Comparison of ENCODE assay signal across 12 cellular contexts in the genomic region with DNA sequence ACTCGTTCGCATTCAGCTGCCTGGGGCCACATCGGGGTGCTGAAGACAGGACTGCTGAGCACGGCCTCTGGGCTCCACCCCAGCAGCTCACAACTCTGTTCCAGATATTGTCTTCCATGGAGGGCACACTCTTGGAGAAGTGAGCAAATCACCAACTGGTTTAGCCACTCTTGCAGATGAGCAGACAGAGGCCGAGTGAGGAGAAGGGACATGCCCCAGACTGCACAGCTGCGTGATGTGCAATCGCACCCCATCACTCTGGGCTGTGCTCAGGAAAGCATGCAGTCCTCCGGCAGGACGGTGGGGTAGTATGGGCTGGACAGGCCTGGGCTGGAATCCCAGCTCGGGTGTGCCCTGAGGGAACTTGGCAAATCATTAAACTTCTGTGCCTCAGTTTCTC.
A peak's percentile ranks its signal among the peaks of the same experiment; 100 is the strongest.
DNase-seq lines count a peak whose midpoint lies in the region; ATAC-seq and TF ChIP-seq lines count a peak whose summit lies in the region.
"Had no signal": no experiment of that assay in that cellular context is flagged by ENCODE, and none has a peak within 500 bp of the region (broad histone marks: within the 10 kb centered on the region; RNA-seq: fewer than 3 reads in every experiment).

No MANE protein-coding gene starts in this region.

- no peaks in the 10 kb centered on the region for H3K27me3 ChIP-seq in RWPE2 (ENCODE audit: insufficient read depth, poor library complexity, severe bottlenecking)
- no peaks in the 10 kb centered on the region for H3K27me3 ChIP-seq in muscle layer of colon (ENCODE audit: control insufficient read depth in 1 of 2, insufficient read depth in 2 of 2, low read length in 2 of 2)
- H3K27me3 ChIP-seq in upper lobe of left lung, result no peaks in the 10 kb centered on the region
- H3K27me3 ChIP-seq: ovary had no signal

- H3K36me3 ChIP-seq in RWPE2 (ENCODE audit: low read depth) (no peaks in the 10 kb centered on the region), muscle layer of colon (ENCODE audit: insufficient read depth, low read length) (no peaks in the 10 kb centered on the region), upper lobe of left lung (no peaks in the 10 kb centered on the region)
- H3K36me3 ChIP-seq: ovary had no signal

- H3K4me1 Mint-ChIP-seq in effector memory CD8-positive, alpha-beta T cell (ENCODE audit: low read depth in 2 of 2), result peaks cover 68 to 69% of the 10 kb centered on the region in 2 donors

- H3K4me3 ChIP-seq in RWPE2 (ENCODE audit: severe bottlenecking) (no peak overlapping the region), muscle layer of colon (ENCODE audit: low read depth in 1 of 2, low read length in 2 of 2) (no peak overlapping the region), upper lobe of left lung (peak overlapping the region in 1 of 4 donors; percentile 8)
- H3K4me3 ChIP-seq: ovary had no signal

- WGBS in upper lobe of left lung, 2 donors, result 43% methylated on average over 9 of the region's 10 CpGs; no CpG with 5 or more reads in 1 of the 2 donors

- H3K4me3 Mint-ChIP-seq in effector memory CD8-positive, alpha-beta T cell, result peak overlapping the region in 1 of 2 donors; percentile 41
- H3K4me3 Mint-ChIP-seq: activated naive CD8-positive, alpha-beta T cell; mesothelial cell of epicardium had no signal

- H3K27me3 Mint-ChIP-seq in effector memory CD8-positive, alpha-beta T cell, result no peaks in the 10 kb centered on the region
- H3K27me3 Mint-ChIP-seq: activated naive CD8-positive, alpha-beta T cell had no signal

- DNase-seq in RWPE2 (ENCODE audit: low spot score), result no peak
- no peak for DNase-seq in effector memory CD8-positive, alpha-beta T cell
- DNase-seq in upper lobe of left lung, result no peak
- DNase-seq in nucleus accumbens (lab: John Stamatoyannopoulos, UW), result no peak
- DNase-seq in NCI-H446 (lab: John Stamatoyannopoulos, UW), result no peak
- no peak for DNase-seq in superior temporal gyrus (ENCODE audit: extremely low spot score)
- DNase-seq: NCI-H774 had no signal

- no peak for TF ChIP-seq POLR2A in upper lobe of left lung (IDR thresholded peaks at IDR 0.05)

- H3K36me3 Mint-ChIP-seq in effector memory CD8-positive, alpha-beta T cell (ENCODE audit: insufficient read depth), result peaks cover 18% of the 10 kb centered on the region

- TF ChIP-seq CTCF in RWPE2 (IDR thresholded peaks at IDR 0.05; ENCODE audit: poor library complexity, severe bottlenecking) (no peak), upper lobe of left lung (IDR thresholded peaks at IDR 0.05) (no peak)

- H3K27ac ChIP-seq in RWPE2 (ENCODE audit: poor library complexity, severe bottlenecking) (peak overlapping the region; percentile 27), muscle layer of colon (ENCODE audit: low read depth, low read length) (peak overlapping the region; percentile 20), upper lobe of left lung (peak overlapping the region; percentile 64 to 77 (median 70))

- H3K9me3 ChIP-seq in RWPE2 (ENCODE audit: severe bottlenecking) (no peaks in the 10 kb centered on the region), muscle layer of colon (ENCODE audit: low read length) (no peaks in the 10 kb centered on the region), upper lobe of left lung (no peaks in the 10 kb centered on the region)
- H3K9me3 ChIP-seq: ovary, SK-N-SH had no signal

- no peak overlapping the region for H3K9ac ChIP-seq in muscle layer of colon (ENCODE audit: low read length)
- H3K9ac ChIP-seq: SK-N-SH had no signal

- H3K9me3 Mint-ChIP-seq in effector memory CD8-positive, alpha-beta T cell, result no peaks in the 10 kb centered on the region

- H3K4me1 ChIP-seq in RWPE2 (ENCODE audit: insufficient read depth, poor library complexity, severe bottlenecking) (peaks cover 10% of the 10 kb centered on the region), muscle layer of colon (ENCODE audit: insufficient read depth, low read length) (peaks cover 26% of the 10 kb centered on the region), upper lobe of left lung (peaks cover 41 to 66% (median 55%) of the 10 kb centered on the region in 4 donors)

- TF ChIP-seq EP300 in upper lobe of left lung (IDR thresholded peaks at IDR 0.05), result no peak

- peak; percentile 63 for ATAC-seq in RWPE2 (ENCODE audit: low read depth)
- no peak for ATAC-seq in effector memory CD8-positive, alpha-beta T cell (replicated peaks)
- ATAC-seq in upper lobe of left lung (ENCODE audit: low FRiP score in 2 of 2), result peak; percentile 4 to 12

- peak overlapping the region; percentile 94 to 97 for H3K27ac Mint-ChIP-seq in effector memory CD8-positive, alpha-beta T cell
- H3K27ac Mint-ChIP-seq: activated naive CD8-positive, alpha-beta T cell; mesothelial cell of epicardium had no signal

Comparison
In these comparisons a context has a peak if more than half of its experiments do, and no peak if none do; other contexts are left out.
1. H3K27ac ChIP-seq: peak in every context shown above with its lines; median percentile 70 in upper lobe of left lung; 27 in RWPE2; 20 in muscle layer of colon.